13 cellular contexts compared by ENCODE assay signal in genomic region chr6:166939276-166939816, GRCh38. TPM values are rescaled to one million over a fixed set of nuclear protein-coding genes. Genes with fewer than 3 reads are reported as not detected.
DNase-seq lines count a peak whose midpoint lies in the region; ATAC-seq and TF ChIP-seq lines count a peak whose summit lies in the region.
"Had no signal": no experiment of that assay in that cellular context is flagged by ENCODE, and none has a peak within 500 bp of the region (broad histone marks: within the 10 kb centered on the region; RNA-seq: fewer than 3 reads in every experiment).

No MANE protein-coding gene starts in this region.

- peaks cover 0 to 21% of the 10 kb centered on the region in 2 donors for H3K36me3 ChIP-seq in gastrocnemius medialis

- H3K4me1 Mint-ChIP-seq in activated naive CD4-positive, alpha-beta T cell treated with anti-CD3 and anti-CD28 coated beads for 36 hours (ENCODE audit: low read depth), result peaks cover 55% of the 10 kb centered on the region
- H3K4me1 Mint-ChIP-seq in activated naive CD4-positive, alpha-beta T cell treated with anti-CD3 and anti-CD28 coated beads, Interleukin-2, amount 10 ng/mL, durations not matched to agents 7 days and 5 days, result peaks cover 30% of the 10 kb centered on the region
- peaks cover 73% of the 10 kb centered on the region for H3K4me1 Mint-ChIP-seq in brain
- H3K4me1 Mint-ChIP-seq in type B pancreatic cell (ENCODE audit: unreplicated experiment), result no peaks in the 10 kb centered on the region

- TF ChIP-seq CTCF in brain (conservative IDR thresholded peaks at IDR 0.05), result no peak
- no peak for TF ChIP-seq CTCF in type B pancreatic cell (conservative IDR thresholded peaks at IDR 0.05)
- no peak for TF ChIP-seq CTCF in gastrocnemius medialis (IDR thresholded peaks at IDR 0.05 in 4 of 5, conservative IDR thresholded peaks at IDR 0.05 in 1 of 5)

- H3K4me1 ChIP-seq in gastrocnemius medialis, result no peaks in the 10 kb centered on the region
- H3K4me1 ChIP-seq: HAP-1 had no signal

- H3K9me3 Mint-ChIP-seq in activated naive CD4-positive, alpha-beta T cell treated with anti-CD3 and anti-CD28 coated beads for 36 hours, result no peaks in the 10 kb centered on the region
- no peaks in the 10 kb centered on the region for H3K9me3 Mint-ChIP-seq in activated naive CD4-positive, alpha-beta T cell treated with anti-CD3 and anti-CD28 coated beads, Interleukin-2, amount 10 ng/mL, durations not matched to agents 7 days and 5 days
- H3K9me3 Mint-ChIP-seq in brain (peaks cover 0 to 6% (median 0%) of the 10 kb centered on the region in 5 experiments), type B pancreatic cell (no peaks in the 10 kb centered on the region)
- H3K9me3 Mint-ChIP-seq: CD8-positive, alpha-beta T cell had no signal

- no peaks in the 10 kb centered on the region for H3K9me3 ChIP-seq in gastrocnemius medialis
- H3K9me3 ChIP-seq: HAP-1 had no signal

- H3K36me3 Mint-ChIP-seq in activated naive CD4-positive, alpha-beta T cell treated with anti-CD3 and anti-CD28 coated beads for 36 hours (ENCODE audit: low read depth), result peaks cover 40% of the 10 kb centered on the region
- H3K36me3 Mint-ChIP-seq in activated naive CD4-positive, alpha-beta T cell treated with anti-CD3 and anti-CD28 coated beads, Interleukin-2, amount 10 ng/mL, durations not matched to agents 7 days and 5 days, result peaks cover 70% of the 10 kb centered on the region
- H3K36me3 Mint-ChIP-seq in brain, result peaks cover 51% of the 10 kb centered on the region
- H3K36me3 Mint-ChIP-seq in type B pancreatic cell, result peaks cover 19% of the 10 kb centered on the region

- DNase-seq in activated naive CD4-positive, alpha-beta T cell treated with anti-CD3 and anti-CD28 coated beads for 36 hours, result no peak
- no peak for DNase-seq in activated naive CD4-positive, alpha-beta T cell treated with anti-CD3 and anti-CD28 coated beads, Interleukin-2, amount 10 ng/mL, durations not matched to agents 7 days and 5 days
- DNase-seq in NCI-H69 (lab: John Stamatoyannopoulos, UW), result peak; percentile 88
- peak; percentile 18 for DNase-seq in type B pancreatic cell (ENCODE audit: extremely low spot score, unreplicated experiment)
- DNase-seq in NCI-H1436 treated with DMSO at 0.1 percent for 48 hours (lab: John Stamatoyannopoulos, UW), result no peak
- DNase-seq in gastrocnemius medialis, result no peak
- DNase-seq: KG1, NCI-H146, NCI-H446 treated with DMSO at 0.1 percent for 48 hours, NCI-H748 treated with DMSO at 0.1 percent for 48 hours had no signal

- no peak for ATAC-seq in gastrocnemius medialis
- ATAC-seq: CD8-positive, alpha-beta T cell had no signal

- CTCF ChIA-PET in activated naive CD4-positive, alpha-beta T cell treated with anti-CD3 and anti-CD28 coated beads for 36 hours (lab: Charles Lee), result interaction anchor here (0.9 kb wide), 1 partner anchor 11 kb away, joined by 3 read pairs; no protein-coding TSS in a partner anchor
- CTCF ChIA-PET in activated naive CD4-positive, alpha-beta T cell treated with anti-CD3 and anti-CD28 coated beads, Interleukin-2, amount 10 ng/mL, durations not matched to agents 7 days and 5 days (lab: Charles Lee), result no interaction called here

- H3K4me3 ChIP-seq in gastrocnemius medialis, result no peak overlapping the region
- H3K4me3 ChIP-seq: HAP-1 had no signal

- H3K4me3 Mint-ChIP-seq in activated naive CD4-positive, alpha-beta T cell treated with anti-CD3 and anti-CD28 coated beads for 36 hours, result no peak overlapping the region
- no peak overlapping the region for H3K4me3 Mint-ChIP-seq in activated naive CD4-positive, alpha-beta T cell treated with anti-CD3 and anti-CD28 coated beads, Interleukin-2, amount 10 ng/mL, durations not matched to agents 7 days and 5 days
- H3K4me3 Mint-ChIP-seq in brain (peak overlapping the region in 4 of 5 experiments; percentile 35 to 75 (median 64)), type B pancreatic cell (no peak overlapping the region)
- H3K4me3 Mint-ChIP-seq: CD8-positive, alpha-beta T cell had no signal

- H3K27me3 Mint-ChIP-seq in activated naive CD4-positive, alpha-beta T cell treated with anti-CD3 and anti-CD28 coated beads for 36 hours (ENCODE audit: low read depth), result no peaks in the 10 kb centered on the region
- H3K27me3 Mint-ChIP-seq in activated naive CD4-positive, alpha-beta T cell treated with anti-CD3 and anti-CD28 coated beads, Interleukin-2, amount 10 ng/mL, durations not matched to agents 7 days and 5 days, result no peaks in the 10 kb centered on the region
- peaks cover 3% of the 10 kb centered on the region for H3K27me3 Mint-ChIP-seq in brain
- H3K27me3 Mint-ChIP-seq in type B pancreatic cell, result no peaks in the 10 kb centered on the region

- TF ChIP-seq POLR2A in gastrocnemius medialis (IDR thresholded peaks at IDR 0.05), result no peak

- in situ Hi-C loops in gastrocnemius medialis (cut with MboI; ENCODE audit: low sequenced_read_pairs in 4 of 4), result no loop called here

- intact Hi-C loops in activated naive CD4-positive, alpha-beta T cell treated with anti-CD3 and anti-CD28 coated beads for 36 hours (cut with micrococcal nuclease), result no loop called here
- intact Hi-C loops in gastrocnemius medialis (cut with DNase I; ENCODE audit: low total_unique reads), result no loop called here

- H3K27ac ChIP-seq in gastrocnemius medialis, result no peak overlapping the region

- no peaks in the 10 kb centered on the region for H3K27me3 ChIP-seq in gastrocnemius medialis

- H3K27ac Mint-ChIP-seq in activated naive CD4-positive, alpha-beta T cell treated with anti-CD3 and anti-CD28 coated beads for 36 hours, result peak overlapping the region; percentile 39
- H3K27ac Mint-ChIP-seq in activated naive CD4-positive, alpha-beta T cell treated with anti-CD3 and anti-CD28 coated beads, Interleukin-2, amount 10 ng/mL, durations not matched to agents 7 days and 5 days, result no peak overlapping the region
- H3K27ac Mint-ChIP-seq in brain (peak overlapping the region; percentile 25 to 96 (median 78)), type B pancreatic cell (no peak overlapping the region)
- H3K27ac Mint-ChIP-seq: CD8-positive, alpha-beta T cell had no signal

RNA-seq across cellular contexts. Expression of gene RNASET2, which starts 17.0 kb away (rescaled TPM):
- total RNA-seq in activated naive CD4-positive, alpha-beta T cell treated with anti-CD3 and anti-CD28 coated beads for 36 hours, result 10 to 100 TPM; 74.1 to 75.6 TPM
- 39.3 TPM for polyA plus RNA-seq in brain (ENCODE audit: insufficient read depth, low read depth, low replicate concordance)
- total RNA-seq in type B pancreatic cell (ENCODE audit: low replicate concordance), result 32.3 and 45.5 TPM in 2 replicates
- 1 to 10 TPM; 4.9 to 9.6 (median 6.5) TPM for total RNA-seq in gastrocnemius medialis

RNA-seq across cellular contexts. Expression of gene CEP43, which starts 59.9 kb away (rescaled TPM):
- total RNA-seq in activated naive CD4-positive, alpha-beta T cell treated with anti-CD3 and anti-CD28 coated beads for 36 hours, result 10 to 100 TPM; 19.6 to 20.3 TPM
- polyA plus RNA-seq in brain (ENCODE audit: insufficient read depth, low read depth, low replicate concordance), result 5.3 TPM
- 18.3 and 35.3 TPM in 2 replicates for total RNA-seq in type B pancreatic cell (ENCODE audit: low replicate concordance)
- 1 to 10 TPM; 4.4 to 8.3 (median 5.9) TPM for total RNA-seq in gastrocnemius medialis

Comparison
In these comparisons a context has a peak if more than half of its experiments do, and no peak if none do; other contexts are left out.
1. H3K27ac Mint-ChIP-seq: peak in activated naive CD4-positive, alpha-beta T cell treated with anti-CD3 and anti-CD28 coated beads for 36 hours (single experiment) and brain (5 of 5); none in activated naive CD4-positive, alpha-beta T cell treated with anti-CD3 and anti-CD28 coated beads, Interleukin-2, amount 10 ng/mL, durations not matched to agents 7 days and 5 days (single experiment) and type B pancreatic cell (single experiment).
2. DNase-seq: peak in NCI-H69 (single experiment) and type B pancreatic cell (single experiment); none in activated naive CD4-positive, alpha-beta T cell treated with anti-CD3 and anti-CD28 coated beads for 36 hours (single experiment), activated naive CD4-positive, alpha-beta T cell treated with anti-CD3 and anti-CD28 coated beads, Interleukin-2, amount 10 ng/mL, durations not matched to agents 7 days and 5 days (single experiment), NCI-H1436 treated with DMSO at 0.1 percent for 48 hours (single experiment) and gastrocnemius medialis (0 of 2).
3. H3K4me3 Mint-ChIP-seq: peak in brain (4 of 5); none in activated naive CD4-positive, alpha-beta T cell treated with anti-CD3 and anti-CD28 coated beads for 36 hours (single experiment), activated naive CD4-positive, alpha-beta T cell treated with anti-CD3 and anti-CD28 coated beads, Interleukin-2, amount 10 ng/mL, durations not matched to agents 7 days and 5 days (single experiment) and type B pancreatic cell (single experiment).